In genomic region chrX:71228063-71228642, GRCh38 we compare ENCODE assay signal across 1 cellular context.
TF ChIP-seq lines count a peak whose summit lies in the region.

No MANE protein-coding gene starts in this region.

TF ChIP-seq in HepG2, 621 proteins besides CTCF, POLR2A, EP300 and RAD21 (continued from another document and continues in another):
- TF ChIP-seq ARID4A (CRISPR knock-in tag; IDR thresholded peaks at IDR 0.05; ENCODE audit: borderline replicate concordance) (peak; percentile 54; the same call in 1 of the 2 replicates), SOX13 (IDR thresholded peaks at IDR 0.05) (peak; percentile 29; the same call in 1 of the 2 replicates), SOX13 (CRISPR knock-in tag; conservative IDR thresholded peaks at IDR 0.05 in 1 of 2, IDR thresholded peaks at IDR 0.05 in 1 of 2) (peak in 1 of 2 experiments; percentile 51; a peak in 1 of 4 replicates), ZNF253 (CRISPR knock-in tag; IDR thresholded peaks at IDR 0.05; ENCODE audit: borderline replicate concordance) (no peak), IRF1 (CRISPR knock-in tag; IDR thresholded peaks at IDR 0.05; ENCODE audit: low read depth) (no peak), ONECUT2 (CRISPR knock-in tag; IDR thresholded peaks at IDR 0.05) (peak; percentile 45), SMYD3 (CRISPR knock-in tag; IDR thresholded peaks at IDR 0.05) (no peak), ZBTB42 (CRISPR knock-in tag; IDR thresholded peaks at IDR 0.05) (no peak), FUBP1 (CRISPR knock-in tag; IDR thresholded peaks at IDR 0.05; ENCODE audit: borderline replicate concordance) (no peak), ZBTB25 (CRISPR knock-in tag; IDR thresholded peaks at IDR 0.05) (0 out of 2 replicates have a peak, but pooled peaks have one; percentile 22), ZNF780A (CRISPR knock-in tag; IDR thresholded peaks at IDR 0.05) (no peak), ZNF333 (CRISPR knock-in tag; IDR thresholded peaks at IDR 0.05; ENCODE audit: borderline replicate concordance) (no peak), ISL2 (CRISPR knock-in tag; IDR thresholded peaks at IDR 0.05) (no peak; the same call in 1 of the 2 replicates), ZNF225 (CRISPR knock-in tag; IDR thresholded peaks at IDR 0.05) (no peak), DPF2 (CRISPR knock-in tag; IDR thresholded peaks at IDR 0.05; ENCODE audit: borderline replicate concordance, low read depth) (no peak; the same call in 1 of the 2 replicates), POGZ (CRISPR knock-in tag; IDR thresholded peaks at IDR 0.05) (0 out of 2 replicates have a peak, but pooled peaks have one; percentile 28), ELF4 (CRISPR knock-in tag; IDR thresholded peaks at IDR 0.05; ENCODE audit: borderline replicate concordance) (no peak), HMGXB4 (CRISPR knock-in tag; IDR thresholded peaks at IDR 0.05; ENCODE audit: borderline replicate concordance in 1 of 2, low read depth in 1 of 2) (peak in 1 of 2 experiments; percentile 19; a peak in 1 of 4 replicates), ZNF350 (CRISPR knock-in tag; IDR thresholded peaks at IDR 0.05; ENCODE audit: borderline replicate concordance, low read depth) (no peak), ZNF576 (CRISPR knock-in tag; IDR thresholded peaks at IDR 0.05) (no peak), RFXANK (CRISPR knock-in tag; IDR thresholded peaks at IDR 0.05) (no peak), RORA (CRISPR knock-in tag; IDR thresholded peaks at IDR 0.05) (no peak), TFE3 (CRISPR knock-in tag; IDR thresholded peaks at IDR 0.05) (0 out of 2 replicates have a peak, but pooled peaks have one; percentile 24), ZNF326 (CRISPR knock-in tag; IDR thresholded peaks at IDR 0.05; ENCODE audit: borderline replicate concordance) (no peak), ZNF296 (CRISPR knock-in tag; conservative IDR thresholded peaks at IDR 0.05) (no peak), IRF2 (CRISPR knock-in tag; IDR thresholded peaks at IDR 0.05) (no peak; the same call in 1 of the 2 replicates), PHF5A (CRISPR knock-in tag; IDR thresholded peaks at IDR 0.05; ENCODE audit: low read depth, unreplicated experiment) (no peak), HES4 (CRISPR knock-in tag; IDR thresholded peaks at IDR 0.05; ENCODE audit: borderline replicate concordance) (no peak), ZNF687 (CRISPR knock-in tag; IDR thresholded peaks at IDR 0.05) (no peak), ZNF44 (CRISPR knock-in tag; IDR thresholded peaks at IDR 0.05) (no peak), TP53 (CRISPR knock-in tag; conservative IDR thresholded peaks at IDR 0.05) (no peak), NFATC3 (CRISPR knock-in tag; IDR thresholded peaks at IDR 0.05) (no peak), XRCC5 (optimal IDR thresholded peaks at IDR 0.05; ENCODE audit: low read length) (no peak), ZNF598 (CRISPR knock-in tag; IDR thresholded peaks at IDR 0.05; ENCODE audit: borderline replicate concordance) (no peak), ZNF280D (CRISPR knock-in tag; IDR thresholded peaks at IDR 0.05) (no peak), ZNF205 (CRISPR knock-in tag; IDR thresholded peaks at IDR 0.05) (0 out of 2 replicates have a peak, but pooled peaks have one; percentile 5)
